Comparison of ENCODE assay signal across 2 cellular contexts in genomic region chr1:181079382-181079781, GRCh38.
TF ChIP-seq lines count a peak whose summit lies in the region.

No MANE protein-coding gene starts in this region.

TF ChIP-seq in A549, 52 proteins besides CTCF, POLR2A, EP300 and RAD21:
- TF ChIP-seq PHF8 (IDR thresholded peaks at IDR 0.05; ENCODE audit: borderline replicate concordance, low read depth), result no peak
- TF ChIP-seq NR3C1 (IDR thresholded peaks at IDR 0.05), result no peak
- TF ChIP-seq CBX8 (IDR thresholded peaks at IDR 0.05), result no peak
- TF ChIP-seq HMGXB4 (CRISPR knock-in tag; IDR thresholded peaks at IDR 0.05; ENCODE audit: borderline replicate concordance), result no peak
- TF ChIP-seq BCL3 (IDR thresholded peaks at IDR 0.05), result no peak

TF ChIP-seq in IMR-90, 13 proteins besides CTCF, POLR2A, EP300 and RAD21:
- TF ChIP-seq ELK1 (IDR thresholded peaks at IDR 0.05; ENCODE audit: borderline replicate concordance, low read depth, low read length) (no peak), MAFK (IDR thresholded peaks at IDR 0.05; ENCODE audit: low read depth, low read length) (peak; percentile 25; the same call in 1 of the 2 replicates)
